ENCODE assay signal across 1 cellular context in genomic region chr12:106955377-106956047, GRCh38.
TF ChIP-seq lines count a peak whose summit lies in the region.

TSS of gene TMEM263 (plus strand) at chr12:106955907. CDS start at chr12:106967117, 11,210 bp downstream.

TF ChIP-seq in HepG2, 621 proteins besides CTCF, POLR2A, EP300 and RAD21 (continued from another document and continues in another):
- peak; percentile 88; the same call in 1 of the 2 replicates for TF ChIP-seq ARID4A (CRISPR knock-in tag; IDR thresholded peaks at IDR 0.05; ENCODE audit: borderline replicate concordance)
- no peak; the same call in 1 of the 2 replicates for TF ChIP-seq ZNF704 (CRISPR knock-in tag; IDR thresholded peaks at IDR 0.05; ENCODE audit: borderline replicate concordance)
- peak; percentile 59 for TF ChIP-seq GABPB1 (CRISPR knock-in tag; IDR thresholded peaks at IDR 0.05)
- peak; percentile 30; the same call in 1 of the 2 replicates for TF ChIP-seq ZHX1 (CRISPR knock-in tag; IDR thresholded peaks at IDR 0.05; ENCODE audit: low read depth)
- TF ChIP-seq MXD1 (CRISPR knock-in tag; IDR thresholded peaks at IDR 0.05): no peak
- TF ChIP-seq HDAC6 (IDR thresholded peaks at IDR 0.05; ENCODE audit: low read depth, low read length): no peak
- no peak for TF ChIP-seq FOXM1 (CRISPR knock-in tag; IDR thresholded peaks at IDR 0.05)
- TF ChIP-seq NAIF1 (CRISPR knock-in tag; IDR thresholded peaks at IDR 0.05; ENCODE audit: borderline replicate concordance): 0 out of 2 replicates have a peak, but pooled peaks have one; percentile 58
- TF ChIP-seq ZNF770 (CRISPR knock-in tag; IDR thresholded peaks at IDR 0.05): no peak
- no peak for TF ChIP-seq RBM22 (optimal IDR thresholded peaks at IDR 0.05; ENCODE audit: low read length)
- peak; percentile 46; the same call in 1 of the 2 replicates for TF ChIP-seq ARID5B (CRISPR knock-in tag; IDR thresholded peaks at IDR 0.05)
- TF ChIP-seq MEIS1 (CRISPR knock-in tag; IDR thresholded peaks at IDR 0.05; ENCODE audit: borderline replicate concordance): peak; percentile 54; the same call in 1 of the 2 replicates
- TF ChIP-seq RELA (CRISPR knock-in tag; IDR thresholded peaks at IDR 0.05): 0 out of 2 replicates have a peak, but pooled peaks have one; percentile 40
- 0 out of 2 replicates have a peak, but pooled peaks have one; percentile 52 for TF ChIP-seq ATF1 (CRISPR knock-in tag; IDR thresholded peaks at IDR 0.05)
- TF ChIP-seq SALL2 (CRISPR knock-in tag; IDR thresholded peaks at IDR 0.05): peak; percentile 80
- no peak for TF ChIP-seq DMTF1 (CRISPR knock-in tag; IDR thresholded peaks at IDR 0.05)
- peak; percentile 67; the same call in 1 of the 2 replicates for TF ChIP-seq ZSCAN5A (CRISPR knock-in tag; IDR thresholded peaks at IDR 0.05; ENCODE audit: borderline replicate concordance)
- TF ChIP-seq ZNF75D (CRISPR knock-in tag; IDR thresholded peaks at IDR 0.05; ENCODE audit: borderline replicate concordance): 0 out of 2 replicates have a peak, but pooled peaks have one; percentile 83
- peak; percentile 81; the same call in 1 of the 2 replicates for TF ChIP-seq YEATS2 (CRISPR knock-in tag; IDR thresholded peaks at IDR 0.05; ENCODE audit: borderline replicate concordance)
- TF ChIP-seq HES4 (CRISPR knock-in tag; IDR thresholded peaks at IDR 0.05; ENCODE audit: borderline replicate concordance): peak; percentile 60; the same call in 1 of the 2 replicates
- TF ChIP-seq EED (CRISPR knock-in tag; IDR thresholded peaks at IDR 0.05): no peak; the same call in 1 of the 2 replicates
- no peak for TF ChIP-seq ZSCAN22 (CRISPR knock-in tag; IDR thresholded peaks at IDR 0.05)
- no peak for TF ChIP-seq BATF2 (CRISPR knock-in tag; IDR thresholded peaks at IDR 0.05)
- peak; percentile 46; the same call in 1 of the 2 replicates for TF ChIP-seq MLX (CRISPR knock-in tag; IDR thresholded peaks at IDR 0.05)
- TF ChIP-seq KDM5A (IDR thresholded peaks at IDR 0.05; ENCODE audit: borderline replicate concordance, low read length): no peak
- 0 out of 2 replicates have a peak, but pooled peaks have one; percentile 23 for TF ChIP-seq ZNF567 (CRISPR knock-in tag; IDR thresholded peaks at IDR 0.05; ENCODE audit: borderline replicate concordance)
- peak; percentile 87 for TF ChIP-seq HNRNPLL (IDR thresholded peaks at IDR 0.05; ENCODE audit: low read depth, low read length, poor library complexity, severe bottlenecking)
- TF ChIP-seq ZNF768 (CRISPR knock-in tag; IDR thresholded peaks at IDR 0.05): no peak
- TF ChIP-seq RBFOX2 (IDR thresholded peaks at IDR 0.05; ENCODE audit: low read depth, low read length): peak; percentile 98
- no peak for TF ChIP-seq HOXA7 (CRISPR knock-in tag; IDR thresholded peaks at IDR 0.05)
- peak; percentile 61; the same call in 1 of the 2 replicates for TF ChIP-seq THAP11 (CRISPR knock-in tag; IDR thresholded peaks at IDR 0.05)
- TF ChIP-seq REXO4 (CRISPR knock-in tag; IDR thresholded peaks at IDR 0.05; ENCODE audit: borderline replicate concordance): no peak
- no peak for TF ChIP-seq U2AF1 (optimal IDR thresholded peaks at IDR 0.05; ENCODE audit: low read depth, low read length)
- 0 out of 2 replicates have a peak, but pooled peaks have one; percentile 9 for TF ChIP-seq HNF4G (IDR thresholded peaks at IDR 0.05; ENCODE audit: borderline replicate concordance, low read depth, low read length)
- TF ChIP-seq HNF4G (CRISPR knock-in tag; IDR thresholded peaks at IDR 0.05; ENCODE audit: borderline replicate concordance, low read depth): no peak
- no peak for TF ChIP-seq ATF7 (IDR thresholded peaks at IDR 0.05)
- 0 out of 2 replicates have a peak, but pooled peaks have one; percentile 14 for TF ChIP-seq ATF7 (CRISPR knock-in tag; IDR thresholded peaks at IDR 0.05)
- TF ChIP-seq NR3C1 (CRISPR knock-in tag; IDR thresholded peaks at IDR 0.05): no peak
- TF ChIP-seq MIER3 (CRISPR knock-in tag; IDR thresholded peaks at IDR 0.05; ENCODE audit: borderline replicate concordance): 0 out of 2 replicates have a peak, but pooled peaks have one; percentile 38
- TF ChIP-seq ZNF703 (CRISPR knock-in tag; IDR thresholded peaks at IDR 0.05; ENCODE audit: borderline replicate concordance): peak; percentile 60; the same call in 1 of the 2 replicates
